ENCODE assay signal across 8 cellular contexts in genomic region chr6:35318200-35318844, GRCh38. TPM values are rescaled to one million over a fixed set of nuclear protein-coding genes. Genes with fewer than 3 reads are reported as not detected.
DNase-seq lines count a peak whose midpoint lies in the region; ATAC-seq and TF ChIP-seq lines count a peak whose summit lies in the region.

No MANE protein-coding gene starts in this region.

- H3K9ac ChIP-seq in iPS-15b (ENCODE audit: low read depth, low read length), result peak overlapping the region; percentile 72

- H3K27ac Mint-ChIP-seq in MCF 10A (ENCODE audit: low read depth, unreplicated experiment) (no peak overlapping the region), immature natural killer cell (peak overlapping the region in 3 of 6 donors; percentile 40 to 64 (median 56))

- H3K27me3 Mint-ChIP-seq in MCF 10A (ENCODE audit: insufficient read depth, unreplicated experiment), result no peaks in the 10 kb centered on the region
- H3K27me3 Mint-ChIP-seq in immature natural killer cell (ENCODE audit: low read depth in 3 of 3), result peaks cover 0 to 4% (median 3%) of the 10 kb centered on the region in 3 donors

- POLR2A ChIA-PET in MCF 10A (lab: Yijun Ruan, JAX), result no interaction called here

- H3K9me3 ChIP-seq in iPS-15b (ENCODE audit: control insufficient read depth, insufficient read depth, low read length), result no peaks in the 10 kb centered on the region

- ATAC-seq in sciatic nerve, result peak; percentile 99

- CTCF ChIA-PET in MCF 10A (lab: Yijun Ruan, JAX), result interaction anchor here (0.5 to 1.4 kb wide), 2 partner anchors 10 to 34 kb away, joined by 3 read pairs; no protein-coding TSS in a partner anchor

- intact Hi-C loops in MCF 10A (cut with micrococcal nuclease), result no loop called here
- intact Hi-C loops in sciatic nerve (cut with DNase I), result no loop called here

- no peaks in the 10 kb centered on the region for H3K36me3 ChIP-seq in iPS-15b (ENCODE audit: control insufficient read depth, insufficient read depth, low read length)

- DNase-seq in EH (ENCODE audit: low read depth) (peak; percentile 86), NCI-H2107 treated with DMSO at 0.1 percent for 48 hours (lab: John Stamatoyannopoulos, UW; ENCODE audit: unreplicated experiment) (peak; percentile 42), MCF 10A (ENCODE audit: unreplicated experiment) (peak; percentile 48), sciatic nerve (ENCODE audit: low spot score) (peak; percentile 91), immature natural killer cell (no peak), GM13976 (ENCODE audit: low spot score) (no peak)
- no peak for DNase-seq in activated CD8-positive, alpha-beta memory T cell treated with anti-CD3 and anti-CD28 coated beads for 24 hours

- in situ Hi-C loops in GM13976 (cut with MboI; ENCODE audit: low sequenced_read_pairs, unreplicated experiment), result no loop called here

- no peak for TF ChIP-seq CTCF in MCF 10A (IDR thresholded peaks at IDR 0.05; ENCODE audit: unreplicated experiment)
- no peak for TF ChIP-seq CTCF in GM13976 (IDR thresholded peaks at IDR 0.05; ENCODE audit: borderline replicate concordance, control extremely low read depth, extremely low read depth, insufficient read depth, missing control alignments)

- no TSS peak for BruUV-seq in MCF 10A (replicated peaks; lab: Mats Ljungman, UMichigan)

- H3K4me1 ChIP-seq in iPS-15b (ENCODE audit: control insufficient read depth, insufficient read depth, low read length), result no peaks in the 10 kb centered on the region

- H3K27me3 ChIP-seq in iPS-15b (ENCODE audit: control insufficient read depth, insufficient read depth, low read length), result peaks cover 19% of the 10 kb centered on the region

- H3K4me1 Mint-ChIP-seq in MCF 10A (ENCODE audit: insufficient read depth, unreplicated experiment), result peaks cover 10% of the 10 kb centered on the region
- peaks cover 20 to 42% of the 10 kb centered on the region in 2 donors for H3K4me1 Mint-ChIP-seq in immature natural killer cell

- H3K9me3 Mint-ChIP-seq in MCF 10A (ENCODE audit: unreplicated experiment) (no peaks in the 10 kb centered on the region), immature natural killer cell (no peaks in the 10 kb centered on the region)

- H3K36me3 Mint-ChIP-seq in MCF 10A (ENCODE audit: insufficient read depth, unreplicated experiment) (peaks cover 40% of the 10 kb centered on the region), immature natural killer cell (peaks cover 31 to 63% (median 33%) of the 10 kb centered on the region in 3 donors)

- H3K4me3 Mint-ChIP-seq in MCF 10A (ENCODE audit: unreplicated experiment) (peak overlapping the region; percentile 77), immature natural killer cell (no peak overlapping the region)

- H3K4me3 ChIP-seq in iPS-15b (ENCODE audit: low read depth, low read length), result peak overlapping the region; percentile 70

RNA-seq across cellular contexts. Expression of gene DEF6, which starts 20.7 kb away (rescaled TPM):
- 17.8 and 23.1 TPM in 2 replicates for total RNA-seq in MCF 10A (2022)
- 11.6 TPM for total RNA-seq in sciatic nerve
- polyA plus RNA-seq in immature natural killer cell, result 100 to 1,000 TPM in 1 of 3 donors, 10 to 100 TPM in 2; 90.7 to 226 (median 95.1) TPM

RNA-seq across cellular contexts. Expression of gene PPARD, which starts 24.0 kb away (rescaled TPM):
- total RNA-seq in MCF 10A (2022) (13.8 and 16.8 TPM in 2 replicates), sciatic nerve (26.7 TPM)
- polyA plus RNA-seq in immature natural killer cell, result 1 to 10 TPM in 2 of 3 donors, under 1 TPM in 1; 0.98 to 6.0 (median 2.0) TPM

RNA-seq across cellular contexts. Expression of gene ZNF76, which starts 58.8 kb away (rescaled TPM):
- total RNA-seq in MCF 10A (2022) (28.0 and 28.4 TPM in 2 replicates), sciatic nerve (45.8 TPM)
- 10 to 100 TPM; 20.7 to 30.5 (median 27.9) TPM for polyA plus RNA-seq in immature natural killer cell

Comparison
In these comparisons a context has a peak if more than half of its experiments do, and no peak if none do; other contexts are left out.
1. DNase-seq: peak in EH (single experiment), NCI-H2107 treated with DMSO at 0.1 percent for 48 hours (single experiment), MCF 10A (single experiment) and sciatic nerve (single experiment); none in immature natural killer cell (0 of 3), GM13976 (single experiment) and activated CD8-positive, alpha-beta memory T cell treated with anti-CD3 and anti-CD28 coated beads for 24 hours (single experiment).